In genomic region chr14:50647282-50647681, GRCh38 we compare ENCODE assay signal across 13 cellular contexts. TPM values are rescaled to one million over a fixed set of nuclear protein-coding genes. Genes with fewer than 3 reads are reported as not detected.
DNase-seq lines count a peak whose midpoint lies in the region; ATAC-seq and TF ChIP-seq lines count a peak whose summit lies in the region.
"Had no signal": no experiment of that assay in that cellular context is flagged by ENCODE, and none has a peak within 500 bp of the region (broad histone marks: within the 10 kb centered on the region; RNA-seq: fewer than 3 reads in every experiment).

No MANE protein-coding gene starts in this region.

- peak overlapping the region; percentile 7 for H3K27ac Mint-ChIP-seq in mesothelial cell of epicardium
- H3K27ac Mint-ChIP-seq: T-helper 1 cell treated with Interleukin-12 subunit alpha and Interleukin-12 subunit beta and Interleukin-4 antibody, amounts not matched to agents 30 μg/mL and 1 μg/mL, for 36 hours had no signal

- no peak overlapping the region for H3K4me3 Mint-ChIP-seq in mesothelial cell of epicardium
- H3K4me3 Mint-ChIP-seq: T-helper 1 cell treated with Interleukin-12 subunit alpha and Interleukin-12 subunit beta and Interleukin-4 antibody, amounts not matched to agents 30 μg/mL and 1 μg/mL, for 36 hours had no signal

- DNase-seq in mesothelial cell of epicardium (ENCODE audit: low spot score in 2 of 2, unreplicated experiment in 2 of 2) (no peak), cerebellar nuclear complex (lab: John Stamatoyannopoulos, UW) (no peak), GM19240 (ENCODE audit: insufficient read length, low spot score) (no peak), NCI-H82 (lab: John Stamatoyannopoulos, UW) (no peak), NCI-H526 (lab: John Stamatoyannopoulos, UW) (no peak)
- DNase-seq: brain microvascular endothelial cell, Kasumi-1, NCI-H69 had no signal

- peaks cover 13% of the 10 kb centered on the region for H3K36me3 Mint-ChIP-seq in mesothelial cell of epicardium

- ATAC-seq in GM18868 (IDR thresholded peaks at IDR 0.05; ENCODE audit: unreplicated experiment) (peak; percentile 93), GM21786 (IDR thresholded peaks at IDR 0.05; ENCODE audit: unreplicated experiment) (peak; percentile 91), HG03175 (IDR thresholded peaks at IDR 0.05; ENCODE audit: unreplicated experiment) (peak; percentile 84)
- ATAC-seq: esophagus mucosa had no signal

- H3K9me3 Mint-ChIP-seq in mesothelial cell of epicardium, result peaks cover 4% of the 10 kb centered on the region
- H3K9me3 Mint-ChIP-seq: T-helper 1 cell treated with Interleukin-12 subunit alpha and Interleukin-12 subunit beta and Interleukin-4 antibody, amounts not matched to agents 30 μg/mL and 1 μg/mL, for 36 hours had no signal

- no peak for TF ChIP-seq CTCF in mesothelial cell of epicardium (IDR thresholded peaks at IDR 0.05; ENCODE audit: unreplicated experiment)

- no peaks in the 10 kb centered on the region for H3K27me3 Mint-ChIP-seq in mesothelial cell of epicardium (ENCODE audit: low read depth)

- no peaks in the 10 kb centered on the region for H3K4me1 Mint-ChIP-seq in mesothelial cell of epicardium

RNA-seq across cellular contexts. Expression of gene SAV1, which starts 20.8 kb away (rescaled TPM):
- 29.9 to 33.5 TPM (median 31.7 TPM) in 3 replicates for total RNA-seq in mesothelial cell of epicardium
